1 cellular context compared by ENCODE assay signal in the genomic region with DNA sequence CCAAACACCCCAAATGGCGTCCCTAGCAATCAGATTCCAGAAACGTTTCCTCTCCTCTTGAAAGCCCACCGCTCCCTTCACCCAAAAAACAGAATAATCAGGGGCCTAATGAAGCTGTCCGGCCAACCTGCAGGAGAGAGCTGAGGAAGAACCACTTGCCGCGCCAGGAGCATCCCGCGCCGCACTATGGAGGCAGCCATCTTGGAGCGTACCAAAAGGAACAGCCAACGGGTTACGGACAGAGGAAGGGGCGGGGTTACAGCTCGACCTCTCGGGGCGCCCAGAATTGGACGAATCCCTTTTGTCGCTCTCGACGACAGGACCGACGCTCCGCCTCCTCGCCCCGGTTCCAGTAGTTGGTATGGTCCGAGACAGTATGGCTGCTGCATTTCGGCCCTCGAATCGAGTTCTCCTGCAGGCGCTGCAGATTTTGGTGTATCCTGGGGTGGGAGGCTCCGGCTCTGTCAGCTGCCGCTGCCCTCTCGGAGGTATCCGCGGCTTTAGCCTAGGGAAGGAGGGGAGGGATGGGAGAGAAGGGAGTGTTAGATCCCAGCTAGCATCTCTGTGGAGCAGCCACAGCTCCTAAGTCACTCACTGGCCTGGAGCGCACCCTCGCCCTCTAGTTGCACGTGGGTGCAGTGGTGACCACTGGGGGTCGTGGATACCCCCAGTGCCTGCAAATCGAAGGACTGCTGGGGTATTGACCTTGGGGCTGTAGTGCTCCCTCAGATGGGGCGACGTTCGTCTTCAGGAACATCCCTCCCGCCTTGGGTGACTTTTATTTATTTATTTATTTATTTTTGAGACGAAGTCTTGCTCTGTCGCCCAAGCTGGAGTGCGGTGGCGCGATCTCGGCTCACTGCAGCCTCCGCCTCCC.
TF ChIP-seq lines count a peak whose summit lies in the region.

A gene (minus strand): TSS at position 219 of the 877 bp plus-strand sequence. CDS start 19 bp downstream, at position 200.
A gene with protein sequence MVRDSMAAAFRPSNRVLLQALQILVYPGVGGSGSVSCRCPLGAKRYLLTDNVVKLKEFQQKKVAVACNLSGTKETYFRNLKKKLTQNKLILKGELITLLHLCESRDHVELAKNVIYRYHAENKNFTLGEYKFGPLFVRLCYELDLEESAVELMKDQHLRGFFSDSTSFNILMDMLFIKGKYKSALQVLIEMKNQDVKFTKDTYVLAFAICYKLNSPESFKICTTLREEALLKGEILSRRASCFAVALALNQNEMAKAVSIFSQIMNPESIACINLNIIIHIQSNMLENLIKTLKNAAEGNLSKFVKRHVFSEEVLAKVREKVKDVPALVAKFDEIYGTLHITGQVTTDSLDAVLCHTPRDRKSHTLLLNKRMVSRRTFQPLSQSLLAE (plus strand): TSS at position 352 of the 877 bp plus-strand sequence. CDS start 10 bp downstream, at position 362.

TF ChIP-seq in HepG2, 621 proteins besides CTCF, POLR2A, EP300 and RAD21 (continued from another document and continues in another):
- TF ChIP-seq, protein P1, sequence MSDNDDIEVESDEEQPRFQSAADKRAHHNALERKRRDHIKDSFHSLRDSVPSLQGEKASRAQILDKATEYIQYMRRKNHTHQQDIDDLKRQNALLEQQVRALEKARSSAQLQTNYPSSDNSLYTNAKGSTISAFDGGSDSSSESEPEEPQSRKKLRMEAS (IDR thresholded peaks at IDR 0.05): peak; percentile 89
- TF ChIP-seq ZNF674 (CRISPR knock-in tag; IDR thresholded peaks at IDR 0.05; ENCODE audit: low read depth) (no peak), ZNF264 (CRISPR knock-in tag; IDR thresholded peaks at IDR 0.05) (no peak; the same call in none of the 2 replicates), SMAD1 (CRISPR knock-in tag; IDR thresholded peaks at IDR 0.05; ENCODE audit: borderline replicate concordance, low read depth) (no peak), KAT8 (CRISPR knock-in tag; IDR thresholded peaks at IDR 0.05) (peak; percentile 91), ZNF839 (CRISPR knock-in tag; IDR thresholded peaks at IDR 0.05; ENCODE audit: borderline replicate concordance) (no peak), SP2 (CRISPR knock-in tag; IDR thresholded peaks at IDR 0.05) (peak; percentile 61), ZNF850 (CRISPR knock-in tag; conservative IDR thresholded peaks at IDR 0.05) (no peak), ZNF562 (CRISPR knock-in tag; IDR thresholded peaks at IDR 0.05; ENCODE audit: borderline replicate concordance) (no peak), RCOR2 (CRISPR knock-in tag; IDR thresholded peaks at IDR 0.05) (0 out of 2 replicates have a peak, but pooled peaks have one; percentile 15), RARA (CRISPR knock-in tag; IDR thresholded peaks at IDR 0.05) (peak; percentile 28; the same call in 1 of the 2 replicates), ZNF781 (CRISPR knock-in tag; IDR thresholded peaks at IDR 0.05; ENCODE audit: borderline replicate concordance, not compliant biosample characterization) (no peak), KDM4B (CRISPR knock-in tag; IDR thresholded peaks at IDR 0.05) (peak; percentile 32; the same call in 1 of the 2 replicates), SOX13 (IDR thresholded peaks at IDR 0.05) (no peak), SOX13 (CRISPR knock-in tag; conservative IDR thresholded peaks at IDR 0.05 in 1 of 2, IDR thresholded peaks at IDR 0.05 in 1 of 2) (no peak; a peak in 1 of 4 replicates), KDM2A (CRISPR knock-in tag; IDR thresholded peaks at IDR 0.05; ENCODE audit: borderline replicate concordance, low read depth) (peak; percentile 63; the same call in 1 of the 2 replicates), ZNF30 (CRISPR knock-in tag; IDR thresholded peaks at IDR 0.05) (peak; percentile 10; the same call in 1 of the 2 replicates), ZNF552 (CRISPR knock-in tag; IDR thresholded peaks at IDR 0.05; ENCODE audit: borderline replicate concordance) (peak; percentile 45; the same call in 1 of the 2 replicates), ZNF775 (CRISPR knock-in tag; IDR thresholded peaks at IDR 0.05; ENCODE audit: borderline replicate concordance) (0 out of 2 replicates have a peak, but pooled peaks have one; percentile 42), ZSCAN12 (CRISPR knock-in tag; IDR thresholded peaks at IDR 0.05) (no peak), ZFP41 (CRISPR knock-in tag; IDR thresholded peaks at IDR 0.05; ENCODE audit: borderline replicate concordance) (peak; percentile 53; the same call in 1 of the 2 replicates), SMAD3 (CRISPR knock-in tag; IDR thresholded peaks at IDR 0.05) (peak; percentile 54), EHMT2 (IDR thresholded peaks at IDR 0.05; ENCODE audit: borderline replicate concordance, low read depth, low read length) (no peak), ZSCAN20 (CRISPR knock-in tag; IDR thresholded peaks at IDR 0.05; ENCODE audit: borderline replicate concordance) (no peak), SALL1 (CRISPR knock-in tag; IDR thresholded peaks at IDR 0.05) (peak; percentile 82), ZNF484 (CRISPR knock-in tag; IDR thresholded peaks at IDR 0.05; ENCODE audit: borderline replicate concordance, low read depth) (no peak), ADNP (CRISPR knock-in tag; IDR thresholded peaks at IDR 0.05) (no peak), BHLHE40 (IDR thresholded peaks at IDR 0.05; ENCODE audit: low read length) (peak; percentile 92), MYC (CRISPR knock-in tag; IDR thresholded peaks at IDR 0.05; ENCODE audit: borderline replicate concordance) (peak; percentile 79), FOXA1 (IDR thresholded peaks at IDR 0.05) (no peak), FOXA1 (CRISPR knock-in tag; IDR thresholded peaks at IDR 0.05) (no peak)
- TF ChIP-seq, protein P2, sequence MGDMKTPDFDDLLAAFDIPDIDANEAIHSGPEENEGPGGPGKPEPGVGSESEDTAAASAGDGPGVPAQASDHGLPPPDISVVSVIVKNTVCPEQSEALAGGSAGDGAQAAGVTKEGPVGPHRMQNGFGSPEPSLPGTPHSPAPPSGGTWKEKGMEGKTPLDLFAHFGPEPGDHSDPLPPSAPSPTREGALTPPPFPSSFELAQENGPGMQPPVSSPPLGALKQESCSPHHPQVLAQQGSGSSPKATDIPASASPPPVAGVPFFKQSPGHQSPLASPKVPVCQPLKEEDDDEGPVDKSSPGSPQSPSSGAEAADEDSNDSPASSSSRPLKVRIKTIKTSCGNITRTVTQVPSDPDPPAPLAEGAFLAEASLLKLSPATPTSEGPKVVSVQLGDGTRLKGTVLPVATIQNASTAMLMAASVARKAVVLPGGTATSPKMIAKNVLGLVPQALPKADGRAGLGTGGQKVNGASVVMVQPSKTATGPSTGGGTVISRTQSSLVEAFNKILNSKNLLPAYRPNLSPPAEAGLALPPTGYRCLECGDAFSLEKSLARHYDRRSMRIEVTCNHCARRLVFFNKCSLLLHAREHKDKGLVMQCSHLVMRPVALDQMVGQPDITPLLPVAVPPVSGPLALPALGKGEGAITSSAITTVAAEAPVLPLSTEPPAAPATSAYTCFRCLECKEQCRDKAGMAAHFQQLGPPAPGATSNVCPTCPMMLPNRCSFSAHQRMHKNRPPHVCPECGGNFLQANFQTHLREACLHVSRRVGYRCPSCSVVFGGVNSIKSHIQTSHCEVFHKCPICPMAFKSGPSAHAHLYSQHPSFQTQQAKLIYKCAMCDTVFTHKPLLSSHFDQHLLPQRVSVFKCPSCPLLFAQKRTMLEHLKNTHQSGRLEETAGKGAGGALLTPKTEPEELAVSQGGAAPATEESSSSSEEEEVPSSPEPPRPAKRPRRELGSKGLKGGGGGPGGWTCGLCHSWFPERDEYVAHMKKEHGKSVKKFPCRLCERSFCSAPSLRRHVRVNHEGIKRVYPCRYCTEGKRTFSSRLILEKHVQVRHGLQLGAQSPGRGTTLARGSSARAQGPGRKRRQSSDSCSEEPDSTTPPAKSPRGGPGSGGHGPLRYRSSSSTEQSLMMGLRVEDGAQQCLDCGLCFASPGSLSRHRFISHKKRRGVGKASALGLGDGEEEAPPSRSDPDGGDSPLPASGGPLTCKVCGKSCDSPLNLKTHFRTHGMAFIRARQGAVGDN (CRISPR knock-in tag; IDR thresholded peaks at IDR 0.05): peak; percentile 95
- TF ChIP-seq, protein P3, sequence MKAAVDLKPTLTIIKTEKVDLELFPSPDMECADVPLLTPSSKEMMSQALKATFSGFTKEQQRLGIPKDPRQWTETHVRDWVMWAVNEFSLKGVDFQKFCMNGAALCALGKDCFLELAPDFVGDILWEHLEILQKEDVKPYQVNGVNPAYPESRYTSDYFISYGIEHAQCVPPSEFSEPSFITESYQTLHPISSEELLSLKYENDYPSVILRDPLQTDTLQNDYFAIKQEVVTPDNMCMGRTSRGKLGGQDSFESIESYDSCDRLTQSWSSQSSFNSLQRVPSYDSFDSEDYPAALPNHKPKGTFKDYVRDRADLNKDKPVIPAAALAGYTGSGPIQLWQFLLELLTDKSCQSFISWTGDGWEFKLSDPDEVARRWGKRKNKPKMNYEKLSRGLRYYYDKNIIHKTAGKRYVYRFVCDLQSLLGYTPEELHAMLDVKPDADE (CRISPR knock-in tag; IDR thresholded peaks at IDR 0.05): no peak
- TF ChIP-seq, protein P4, sequence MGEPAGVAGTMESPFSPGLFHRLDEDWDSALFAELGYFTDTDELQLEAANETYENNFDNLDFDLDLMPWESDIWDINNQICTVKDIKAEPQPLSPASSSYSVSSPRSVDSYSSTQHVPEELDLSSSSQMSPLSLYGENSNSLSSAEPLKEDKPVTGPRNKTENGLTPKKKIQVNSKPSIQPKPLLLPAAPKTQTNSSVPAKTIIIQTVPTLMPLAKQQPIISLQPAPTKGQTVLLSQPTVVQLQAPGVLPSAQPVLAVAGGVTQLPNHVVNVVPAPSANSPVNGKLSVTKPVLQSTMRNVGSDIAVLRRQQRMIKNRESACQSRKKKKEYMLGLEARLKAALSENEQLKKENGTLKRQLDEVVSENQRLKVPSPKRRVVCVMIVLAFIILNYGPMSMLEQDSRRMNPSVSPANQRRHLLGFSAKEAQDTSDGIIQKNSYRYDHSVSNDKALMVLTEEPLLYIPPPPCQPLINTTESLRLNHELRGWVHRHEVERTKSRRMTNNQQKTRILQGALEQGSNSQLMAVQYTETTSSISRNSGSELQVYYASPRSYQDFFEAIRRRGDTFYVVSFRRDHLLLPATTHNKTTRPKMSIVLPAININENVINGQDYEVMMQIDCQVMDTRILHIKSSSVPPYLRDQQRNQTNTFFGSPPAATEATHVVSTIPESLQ (CRISPR knock-in tag; conservative IDR thresholded peaks at IDR 0.05): no peak
- TF ChIP-seq, protein P5, sequence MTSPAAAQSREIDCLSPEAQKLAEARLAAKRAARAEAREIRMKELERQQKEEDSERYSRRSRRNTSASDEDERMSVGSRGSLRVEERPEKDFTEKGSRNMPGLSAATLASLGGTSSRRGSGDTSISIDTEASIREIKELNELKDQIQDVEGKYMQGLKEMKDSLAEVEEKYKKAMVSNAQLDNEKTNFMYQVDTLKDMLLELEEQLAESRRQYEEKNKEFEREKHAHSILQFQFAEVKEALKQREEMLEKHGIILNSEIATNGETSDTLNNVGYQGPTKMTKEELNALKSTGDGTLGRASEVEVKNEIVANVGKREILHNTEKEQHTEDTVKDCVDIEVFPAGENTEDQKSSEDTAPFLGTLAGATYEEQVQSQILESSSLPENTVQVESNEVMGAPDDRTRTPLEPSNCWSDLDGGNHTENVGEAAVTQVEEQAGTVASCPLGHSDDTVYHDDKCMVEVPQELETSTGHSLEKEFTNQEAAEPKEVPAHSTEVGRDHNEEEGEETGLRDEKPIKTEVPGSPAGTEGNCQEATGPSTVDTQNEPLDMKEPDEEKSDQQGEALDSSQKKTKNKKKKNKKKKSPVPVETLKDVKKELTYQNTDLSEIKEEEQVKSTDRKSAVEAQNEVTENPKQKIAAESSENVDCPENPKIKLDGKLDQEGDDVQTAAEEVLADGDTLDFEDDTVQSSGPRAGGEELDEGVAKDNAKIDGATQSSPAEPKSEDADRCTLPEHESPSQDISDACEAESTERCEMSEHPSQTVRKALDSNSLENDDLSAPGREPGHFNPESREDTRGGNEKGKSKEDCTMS (CRISPR knock-in tag; conservative IDR thresholded peaks at IDR 0.05): no peak; the same call in 1 of the 2 replicates
- TF ChIP-seq, protein P6, sequence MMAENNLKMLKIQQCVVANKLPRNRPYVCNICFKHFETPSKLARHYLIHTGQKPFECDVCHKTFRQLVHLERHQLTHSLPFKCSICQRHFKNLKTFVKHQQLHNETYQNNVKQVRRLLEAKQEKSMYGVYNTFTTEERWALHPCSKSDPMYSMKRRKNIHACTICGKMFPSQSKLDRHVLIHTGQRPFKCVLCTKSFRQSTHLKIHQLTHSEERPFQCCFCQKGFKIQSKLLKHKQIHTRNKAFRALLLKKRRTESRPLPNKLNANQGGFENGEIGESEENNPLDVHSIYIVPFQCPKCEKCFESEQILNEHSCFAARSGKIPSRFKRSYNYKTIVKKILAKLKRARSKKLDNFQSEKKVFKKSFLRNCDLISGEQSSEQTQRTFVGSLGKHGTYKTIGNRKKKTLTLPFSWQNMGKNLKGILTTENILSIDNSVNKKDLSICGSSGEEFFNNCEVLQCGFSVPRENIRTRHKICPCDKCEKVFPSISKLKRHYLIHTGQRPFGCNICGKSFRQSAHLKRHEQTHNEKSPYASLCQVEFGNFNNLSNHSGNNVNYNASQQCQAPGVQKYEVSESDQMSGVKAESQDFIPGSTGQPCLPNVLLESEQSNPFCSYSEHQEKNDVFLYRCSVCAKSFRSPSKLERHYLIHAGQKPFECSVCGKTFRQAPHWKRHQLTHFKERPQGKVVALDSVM (CRISPR knock-in tag; IDR thresholded peaks at IDR 0.05): no peak
- TF ChIP-seq, protein P7, sequence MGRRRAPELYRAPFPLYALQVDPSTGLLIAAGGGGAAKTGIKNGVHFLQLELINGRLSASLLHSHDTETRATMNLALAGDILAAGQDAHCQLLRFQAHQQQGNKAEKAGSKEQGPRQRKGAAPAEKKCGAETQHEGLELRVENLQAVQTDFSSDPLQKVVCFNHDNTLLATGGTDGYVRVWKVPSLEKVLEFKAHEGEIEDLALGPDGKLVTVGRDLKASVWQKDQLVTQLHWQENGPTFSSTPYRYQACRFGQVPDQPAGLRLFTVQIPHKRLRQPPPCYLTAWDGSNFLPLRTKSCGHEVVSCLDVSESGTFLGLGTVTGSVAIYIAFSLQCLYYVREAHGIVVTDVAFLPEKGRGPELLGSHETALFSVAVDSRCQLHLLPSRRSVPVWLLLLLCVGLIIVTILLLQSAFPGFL (CRISPR knock-in tag; IDR thresholded peaks at IDR 0.05): no peak; the same call in 1 of the 2 replicates
- TF ChIP-seq, protein P8, sequence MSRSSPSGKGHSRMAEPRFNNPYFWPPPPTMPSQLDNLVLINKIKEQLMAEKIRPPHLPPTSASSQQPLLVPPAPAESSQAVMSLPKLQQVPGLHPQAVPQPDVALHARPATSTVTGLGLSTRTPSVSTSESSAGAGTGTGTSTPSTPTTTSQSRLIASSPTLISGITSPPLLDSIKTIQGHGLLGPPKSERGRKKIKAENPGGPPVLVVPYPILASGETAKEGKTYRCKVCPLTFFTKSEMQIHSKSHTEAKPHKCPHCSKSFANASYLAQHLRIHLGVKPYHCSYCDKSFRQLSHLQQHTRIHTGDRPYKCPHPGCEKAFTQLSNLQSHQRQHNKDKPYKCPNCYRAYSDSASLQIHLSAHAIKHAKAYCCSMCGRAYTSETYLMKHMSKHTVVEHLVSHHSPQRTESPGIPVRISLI (CRISPR knock-in tag; IDR thresholded peaks at IDR 0.05; ENCODE audit: borderline replicate concordance): no peak
- TF ChIP-seq, protein P9, sequence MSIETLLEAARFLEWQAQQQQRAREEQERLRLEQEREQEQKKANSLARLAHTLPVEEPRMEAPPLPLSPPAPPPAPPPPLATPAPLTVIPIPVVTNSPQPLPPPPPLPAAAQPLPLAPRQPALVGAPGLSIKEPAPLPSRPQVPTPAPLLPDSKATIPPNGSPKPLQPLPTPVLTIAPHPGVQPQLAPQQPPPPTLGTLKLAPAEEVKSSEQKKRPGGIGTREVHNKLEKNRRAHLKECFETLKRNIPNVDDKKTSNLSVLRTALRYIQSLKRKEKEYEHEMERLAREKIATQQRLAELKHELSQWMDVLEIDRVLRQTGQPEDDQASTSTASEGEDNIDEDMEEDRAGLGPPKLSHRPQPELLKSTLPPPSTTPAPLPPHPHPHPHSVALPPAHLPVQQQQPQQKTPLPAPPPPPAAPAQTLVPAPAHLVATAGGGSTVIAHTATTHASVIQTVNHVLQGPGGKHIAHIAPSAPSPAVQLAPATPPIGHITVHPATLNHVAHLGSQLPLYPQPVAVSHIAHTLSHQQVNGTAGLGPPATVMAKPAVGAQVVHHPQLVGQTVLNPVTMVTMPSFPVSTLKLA (IDR thresholded peaks at IDR 0.05): no peak
